Comparison of ENCODE assay signal across 20 cellular contexts in the genomic region with DNA sequence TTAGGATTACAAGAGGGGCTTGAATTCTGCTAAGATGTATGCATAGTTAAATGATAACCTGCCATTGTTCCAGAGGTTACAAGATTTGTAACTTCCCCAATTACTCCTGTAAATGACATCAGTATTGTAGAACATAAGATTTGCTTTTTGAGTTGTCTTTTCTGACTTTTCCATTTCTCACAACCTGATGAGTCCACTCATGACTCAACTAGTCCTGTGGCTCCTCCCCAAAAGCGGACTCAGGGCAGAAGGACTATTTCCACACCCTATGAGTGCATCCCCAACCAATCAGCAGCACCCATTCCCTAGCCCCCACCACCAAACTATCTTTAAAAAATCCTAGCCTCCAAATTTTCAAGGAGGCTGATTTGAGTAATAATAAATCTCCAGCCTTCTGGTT.
"Had no signal": no experiment of that assay in that cellular context is flagged by ENCODE, and none has a peak within 500 bp of the region (broad histone marks: within the 10 kb centered on the region; RNA-seq: fewer than 3 reads in every experiment).

No MANE protein-coding gene starts in this region.

- H3K4me1 ChIP-seq: esophagus muscularis mucosa, parathyroid adenoma, prostate gland had no signal

- H3K4me3 ChIP-seq: dorsolateral prefrontal cortex, esophagus muscularis mucosa, hepatocyte, prostate gland, skin epidermis had no signal

- DNase-seq: cortex of kidney; dorsolateral prefrontal cortex; effector CD8-positive, alpha-beta T cell; foreskin melanocyte; head of caudate nucleus; kidney glomerular epithelial cell; mesendoderm; naive thymus-derived CD4-positive, alpha-beta T cell; nephron progenitor cell; retina; stimulated activated CD4-positive, alpha-beta T cell treated with anti-CD3 and anti-CD28 coated beads, Interleukin-2, amount 100 ng/mL, for 24 hours; stimulated activated CD4-positive, alpha-beta T cell treated with anti-CD3 and anti-CD28 coated beads, Interleukin-4, amount 100 ng/mL, for 4 hours; stimulated activated naive CD4-positive, alpha-beta T cell; trophoblast cell had no signal

- H3K36me3 ChIP-seq: esophagus muscularis mucosa, prostate gland had no signal

- H3K9me3 ChIP-seq: prostate gland had no signal

- ATAC-seq: naive thymus-derived CD4-positive, alpha-beta T cell; sciatic nerve had no signal

- H3K27ac ChIP-seq: dorsolateral prefrontal cortex, esophagus muscularis mucosa, hepatocyte, parathyroid adenoma, prostate gland, skin epidermis had no signal

- H3K27me3 ChIP-seq: dorsolateral prefrontal cortex, esophagus muscularis mucosa, hepatocyte had no signal
